8 cellular contexts compared by ENCODE assay signal in genomic region chr5:176388003-176388340, GRCh38. TPM values are rescaled to one million over a fixed set of nuclear protein-coding genes. Genes with fewer than 3 reads are reported as not detected.
DNase-seq lines count a peak whose midpoint lies in the region; ATAC-seq, FAIRE-seq and TF ChIP-seq lines count a peak whose summit lies in the region.

No MANE protein-coding gene starts in this region.

- no peak for ATAC-seq in HG03439 (IDR thresholded peaks at IDR 0.05; ENCODE audit: unreplicated experiment)

- TF ChIP-seq POLR2A in adrenal gland (IDR thresholded peaks at IDR 0.05) (no peak), testis (IDR thresholded peaks at IDR 0.05) (no peak)

- H3K27ac ChIP-seq in CD8-positive, alpha-beta memory T cell (ENCODE audit: low read depth, low read length) = peak overlapping the region; percentile 93
- H3K27ac ChIP-seq in adrenal gland = peak overlapping the region in 2 of 5 donors; percentile 96 to 99
- no peak overlapping the region for H3K27ac ChIP-seq in kidney (ENCODE audit: low read depth in 2 of 2, low read length in 2 of 2)
- H3K27ac ChIP-seq in testis = peak overlapping the region; percentile 89 to 96

- H3K27ac Mint-ChIP-seq in CD8-positive, alpha-beta memory T cell = peak overlapping the region; percentile 81 to 100 (median 99)
- H3K27ac Mint-ChIP-seq in IgD-negative memory B cell = peak overlapping the region; percentile 98 to 100 (median 99)

- H3K4me1 Mint-ChIP-seq in CD8-positive, alpha-beta memory T cell = peaks cover 27 to 34% (median 34%) of the 10 kb centered on the region in 3 donors
- peaks cover 8 to 21% (median 17%) of the 10 kb centered on the region in 3 donors for H3K4me1 Mint-ChIP-seq in IgD-negative memory B cell

- H3K9ac ChIP-seq in kidney (ENCODE audit: low read length in 2 of 2) = peak overlapping the region; percentile 89 to 98

- peak overlapping the region; percentile 99 for H3K4me3 ChIP-seq in CD8-positive, alpha-beta memory T cell (ENCODE audit: low read length)
- H3K4me3 ChIP-seq in adrenal gland = peak overlapping the region; percentile 17 to 89 (median 73)
- peak overlapping the region; percentile 97 for H3K4me3 ChIP-seq in kidney (ENCODE audit: low read length in 2 of 2)
- peak overlapping the region; percentile 73 to 74 for H3K4me3 ChIP-seq in testis

- TF ChIP-seq CTCF in adrenal gland (IDR thresholded peaks at IDR 0.05) (no peak), kidney (IDR thresholded peaks at IDR 0.05; ENCODE audit: borderline replicate concordance, extremely low read depth, insufficient read depth) (no peak), testis (IDR thresholded peaks at IDR 0.05) (peak in 1 of 3 experiments; percentile 19), GM13976 (IDR thresholded peaks at IDR 0.05; ENCODE audit: borderline replicate concordance, control extremely low read depth, extremely low read depth, insufficient read depth, missing control alignments) (no peak)

- no peaks in the 10 kb centered on the region for H3K9me3 ChIP-seq in CD8-positive, alpha-beta memory T cell (ENCODE audit: low read length)
- no peaks in the 10 kb centered on the region for H3K9me3 ChIP-seq in adrenal gland (replicated peaks in 1 of 3)
- no peaks in the 10 kb centered on the region for H3K9me3 ChIP-seq in kidney (ENCODE audit: control insufficient read depth in 1 of 2, low read length in 2 of 2)
- no peaks in the 10 kb centered on the region for H3K9me3 ChIP-seq in testis

- H3K4me3 Mint-ChIP-seq in CD8-positive, alpha-beta memory T cell = peak overlapping the region; percentile 96 to 100 (median 99)
- H3K4me3 Mint-ChIP-seq in IgD-negative memory B cell = peak overlapping the region; percentile 99 to 100 (median 100)

- in situ Hi-C loops in GM13976 (cut with MboI; ENCODE audit: low sequenced_read_pairs, unreplicated experiment) = no loop called here

- POLR2A ChIA-PET in CD8-positive, alpha-beta memory T cell (lab: Charles Lee) = interaction anchor here (0.7 to 2.6 kb wide), 6 partner anchors 26 to 616 kb away, joined by 3 to 40 read pairs (median 6); partner anchors contain the start of genes FAF2, KIAA1191 and RNF44

- FAIRE-seq in kidney (lab: Jason Lieb, UNC) = no peak

- no peak for DNase-seq in CD8-positive, alpha-beta memory T cell
- DNase-seq in adrenal gland (peak in 1 of 7 donors; percentile 28), kidney (no peak), testis (no peak), GM13976 (ENCODE audit: low spot score) (no peak), HuH-7.5 (ENCODE audit: low spot score) (no peak)

- H3K9me3 Mint-ChIP-seq in CD8-positive, alpha-beta memory T cell = no peaks in the 10 kb centered on the region
- H3K9me3 Mint-ChIP-seq in IgD-negative memory B cell = no peaks in the 10 kb centered on the region

- H3K4me1 ChIP-seq in CD8-positive, alpha-beta memory T cell (ENCODE audit: insufficient read depth, low read length) = peaks cover 24% of the 10 kb centered on the region
- H3K4me1 ChIP-seq in adrenal gland (replicated peaks in 1 of 2) (peaks cover 12 to 24% of the 10 kb centered on the region in 2 donors), kidney (ENCODE audit: control insufficient read depth in 1 of 2, insufficient read depth in 1 of 2, low read depth in 1 of 2, low read length in 2 of 2) (peaks cover 6 to 8% of the 10 kb centered on the region in 2 donors), testis (peaks cover 13% of the 10 kb centered on the region)

- no peaks in the 10 kb centered on the region for H3K27me3 ChIP-seq in CD8-positive, alpha-beta memory T cell (ENCODE audit: insufficient read depth, low read length, poor library complexity, severe bottlenecking)
- H3K27me3 ChIP-seq in adrenal gland (no peaks in the 10 kb centered on the region), testis (no peaks in the 10 kb centered on the region)

- WGBS in adrenal gland, 4 donors = 0 to 1% (median 1%) methylated on average over 15 to 16 of the region's 16 CpGs
- WGBS in testis, 2 donors = 0% methylated on average over 11 to 16 of the region's 16 CpGs

- intact Hi-C loops in adrenal gland (cut with DNase I) = loop anchor here in 1 of 2 donors (2.0 kb wide), 1 partner anchor 27 kb away; no protein-coding TSS in a partner anchor
- intact Hi-C loops in kidney (cut with DNase I) = no loop called here
- intact Hi-C loops in testis (cut with DNase I; ENCODE audit: low total_unique reads) = no loop called here

- peaks cover 29% of the 10 kb centered on the region for H3K36me3 ChIP-seq in CD8-positive, alpha-beta memory T cell (ENCODE audit: insufficient read depth, low read length)
- H3K36me3 ChIP-seq in adrenal gland (replicated peaks in 1 of 2) (peaks cover 0 to 46% of the 10 kb centered on the region in 2 donors), kidney (ENCODE audit: control insufficient read depth in 1 of 2, insufficient read depth in 2 of 2, low read length in 2 of 2) (peaks cover 12 to 36% of the 10 kb centered on the region in 2 donors), testis (ENCODE audit: low read depth, missing control alignments) (no peaks in the 10 kb centered on the region)

- no peaks in the 10 kb centered on the region for H3K27me3 Mint-ChIP-seq in CD8-positive, alpha-beta memory T cell
- H3K27me3 Mint-ChIP-seq in IgD-negative memory B cell = no peaks in the 10 kb centered on the region

- CTCF ChIA-PET in CD8-positive, alpha-beta memory T cell (lab: Charles Lee) = interaction anchor here (1.0 to 1.9 kb wide), 4 partner anchors 26 to 963 kb away, joined by 3 to 7 read pairs (median 3); partner anchors contain the start of genes KIAA1191 and LMAN2

- H3K36me3 Mint-ChIP-seq in CD8-positive, alpha-beta memory T cell = peaks cover 0 to 82% (median 9%) of the 10 kb centered on the region in 3 donors
- H3K36me3 Mint-ChIP-seq in IgD-negative memory B cell = peaks cover 1% of the 10 kb centered on the region

RNA-seq across cellular contexts. Expression of gene NOP16, which starts 0.4 kb away (rescaled TPM):
- total RNA-seq in CD8-positive, alpha-beta memory T cell = 100 to 1,000 TPM; 157 to 160 TPM
- 33.5 TPM for polyA plus RNA-seq in CD8-positive, alpha-beta memory T cell
- polyA plus RNA-seq in IgD-negative memory B cell (38.1 TPM), adrenal gland (10 to 100 TPM; 49.5 to 62.1 (median 57.0) TPM), kidney (ENCODE audit: insufficient read depth, low read depth, low replicate concordance) (32.1 TPM), testis (ENCODE audit: insufficient read depth, low read depth, low replicate concordance) (23.6 TPM)
- total RNA-seq in adrenal gland (10 to 100 TPM in 4 of 8 donors, 1 to 10 TPM in 4; 6.2 to 53.3 (median 13.8) TPM), kidney (18.1 TPM), testis (10 to 100 TPM; 19.1 to 19.2 TPM)

RNA-seq across cellular contexts. Expression of gene HIGD2A, which starts 0.6 kb away (rescaled TPM):
- total RNA-seq in CD8-positive, alpha-beta memory T cell = 100 to 1,000 TPM in 1 of 2 experiments, 10 to 100 TPM in 1; 98.3 to 101 TPM
- polyA plus RNA-seq in CD8-positive, alpha-beta memory T cell = 221 TPM
- 242 TPM for polyA plus RNA-seq in IgD-negative memory B cell
- 100 to 1,000 TPM; 138 to 262 (median 197) TPM for total RNA-seq in adrenal gland
- 100 to 1,000 TPM; 112 to 492 (median 244) TPM for polyA plus RNA-seq in adrenal gland
- 105 TPM for total RNA-seq in kidney
- polyA plus RNA-seq in kidney (ENCODE audit: insufficient read depth, low read depth, low replicate concordance) = 344 TPM
- total RNA-seq in testis = 100 to 1,000 TPM; 129 to 184 TPM
- polyA plus RNA-seq in testis (ENCODE audit: insufficient read depth, low read depth, low replicate concordance) = 128 TPM

RNA-seq across cellular contexts. Expression of gene ARL10, which starts 22.7 kb away (rescaled TPM):
- 10 to 100 TPM; 12.9 to 14.0 TPM for total RNA-seq in CD8-positive, alpha-beta memory T cell
- polyA plus RNA-seq in CD8-positive, alpha-beta memory T cell = 2.1 TPM
- polyA plus RNA-seq in IgD-negative memory B cell (1.3 TPM), adrenal gland (1 to 10 TPM; 1.9 to 6.1 (median 3.5) TPM), kidney (ENCODE audit: insufficient read depth, low read depth, low replicate concordance) (2.9 TPM), testis (ENCODE audit: insufficient read depth, low read depth, low replicate concordance) (8.3 TPM)
- total RNA-seq in adrenal gland (1 to 10 TPM; 1.6 to 8.8 (median 2.8) TPM), kidney (6.2 TPM), testis (1 to 10 TPM; 5.8 to 8.9 TPM)

RNA-seq across cellular contexts. Expression of gene KIAA1191, which starts 26.4 kb away (rescaled TPM):
- total RNA-seq in CD8-positive, alpha-beta memory T cell = 10 to 100 TPM; 35.6 to 37.0 TPM
- polyA plus RNA-seq in CD8-positive, alpha-beta memory T cell = 63.6 TPM
- polyA plus RNA-seq in IgD-negative memory B cell = 45.2 TPM
- 100 to 1,000 TPM in 6 of 8 donors, 10 to 100 TPM in 2; 90.9 to 127 (median 108) TPM for total RNA-seq in adrenal gland
- 10 to 100 TPM; 52.9 to 86.4 (median 61.8) TPM for polyA plus RNA-seq in adrenal gland
- 109 TPM for total RNA-seq in kidney
- polyA plus RNA-seq in kidney (ENCODE audit: insufficient read depth, low read depth, low replicate concordance) = 208 TPM
- 10 to 100 TPM; 35.5 to 60.3 TPM for total RNA-seq in testis
- 34.9 TPM for polyA plus RNA-seq in testis (ENCODE audit: insufficient read depth, low read depth, low replicate concordance)

RNA-seq across cellular contexts. Expression of gene CLTB, which starts 28.4 kb away (rescaled TPM):
- total RNA-seq in CD8-positive, alpha-beta memory T cell = 10 to 100 TPM; 62.0 to 66.4 TPM
- polyA plus RNA-seq in CD8-positive, alpha-beta memory T cell = 96.3 TPM
- polyA plus RNA-seq in IgD-negative memory B cell (54.1 TPM), adrenal gland (100 to 1,000 TPM; 118 to 299 (median 262) TPM), kidney (ENCODE audit: insufficient read depth, low read depth, low replicate concordance) (151 TPM), testis (ENCODE audit: insufficient read depth, low read depth, low replicate concordance) (60.8 TPM)
- total RNA-seq in adrenal gland (100 to 1,000 TPM; 129 to 198 (median 158) TPM), kidney (76.3 TPM), testis (100 to 1,000 TPM; 103 to 107 TPM)

Comparison
In these comparisons a context has a peak if more than half of its experiments do, and no peak if none do; other contexts are left out.
1. H3K27ac ChIP-seq: peak in CD8-positive, alpha-beta memory T cell (single experiment) and testis (2 of 2); none in kidney (0 of 2).
2. Peak in every context shown above with its lines, with median percentiles within 50 percentile points of each other: H3K4me3 ChIP-seq.